22 cellular contexts compared by ENCODE assay signal in genomic region chr16:78567713-78568112, GRCh38.
DNase-seq lines count a peak whose midpoint lies in the region; TF ChIP-seq lines count a peak whose summit lies in the region.
"Had no signal": no experiment of that assay in that cellular context is flagged by ENCODE, and none has a peak within 500 bp of the region (broad histone marks: within the 10 kb centered on the region; RNA-seq: fewer than 3 reads in every experiment).

No MANE protein-coding gene starts in this region.

- H3K27me3 Mint-ChIP-seq in brain (peaks cover 3% of the 10 kb centered on the region), nephron progenitor cell (ENCODE audit: low read depth, poor library complexity) (peaks cover 10% of the 10 kb centered on the region), Calu3 (ENCODE audit: unreplicated experiment) (no peaks in the 10 kb centered on the region)
- H3K27me3 Mint-ChIP-seq: CD4-positive, alpha-beta T cell; CD8-positive, alpha-beta memory T cell had no signal

- CTCF ChIA-PET in Calu3 (lab: Charles Lee): no interaction called here

- no peak overlapping the region for H2BK15ac ChIP-seq in neuronal stem cell (ENCODE audit: low read length)

- H2BK12ac ChIP-seq in neuronal stem cell (ENCODE audit: low read length): no peak overlapping the region

- no peaks in the 10 kb centered on the region for H3K36me3 ChIP-seq in neuronal stem cell (replicated peaks in 1 of 2; ENCODE audit: control insufficient read depth in 2 of 2, insufficient read depth in 2 of 2, low read length in 2 of 2)
- H3K36me3 ChIP-seq: BE2C; BLaER1 treated with 17β-estradiol and CSF1 and Interleukin-3, amounts not matched to agents 10 nM and 100 nM had no signal

- no peak overlapping the region for H2AK5ac ChIP-seq in neuronal stem cell (ENCODE audit: low read depth, low read length)

- H3K4me3 Mint-ChIP-seq in brain (peak overlapping the region in 2 of 5 experiments; percentile 43 to 46), nephron progenitor cell (no peak overlapping the region), Calu3 (ENCODE audit: low read depth, unreplicated experiment) (no peak overlapping the region)
- H3K4me3 Mint-ChIP-seq: CD14-positive monocyte; CD4-positive, alpha-beta T cell; CD8-positive, alpha-beta memory T cell; GM23338; H9 had no signal

- H3K9me3 Mint-ChIP-seq in brain: peaks cover 4 to 14% (median 10%) of the 10 kb centered on the region in 5 experiments
- H3K9me3 Mint-ChIP-seq in nephron progenitor cell: peaks cover 16% of the 10 kb centered on the region
- H3K9me3 Mint-ChIP-seq in Calu3 (ENCODE audit: low read depth, unreplicated experiment): peaks cover 19% of the 10 kb centered on the region
- H3K9me3 Mint-ChIP-seq: CD4-positive, alpha-beta T cell; CD8-positive, alpha-beta memory T cell had no signal

- H3K4ac ChIP-seq in neuronal stem cell (ENCODE audit: low read length): no peak overlapping the region

- H3K4me1 Mint-ChIP-seq in brain (peaks cover 29% of the 10 kb centered on the region), nephron progenitor cell (peaks cover 5% of the 10 kb centered on the region), Calu3 (ENCODE audit: low read depth, unreplicated experiment) (no peaks in the 10 kb centered on the region)
- H3K4me1 Mint-ChIP-seq: GM23338 had no signal

- no peak overlapping the region for H4K8ac ChIP-seq in neuronal stem cell (ENCODE audit: low read depth, low read length)

- DNase-seq in NCI-H2171 (lab: John Stamatoyannopoulos, UW): peak; percentile 54
- DNase-seq in nephron progenitor cell: no peak
- no peak for DNase-seq in neuronal stem cell (ENCODE audit: low spot score)
- no peak for DNase-seq in Calu3
- no peak for DNase-seq in GM10266 (ENCODE audit: extremely low spot score)
- DNase-seq in NCI-H1105 (lab: John Stamatoyannopoulos, UW): no peak
- DNase-seq in GM19238 (ENCODE audit: insufficient read length, low spot score): no peak
- DNase-seq: 8988T; ACHN; AML-193; BE2C; CD4-positive, alpha-beta T cell; CD8-positive, alpha-beta memory T cell; DMS53; DMS79 treated with DMSO at 0.1 percent for 48 hours; GF-D8; H9 had no signal

- BruUV-seq in Calu3 (replicated peaks; lab: Mats Ljungman, UMichigan): no TSS peak

- H3K4me1 ChIP-seq in neuronal stem cell (ENCODE audit: control insufficient read depth in 2 of 2, insufficient read depth in 1 of 2, low read depth in 1 of 2, low read length in 2 of 2): peaks cover 2 to 4% of the 10 kb centered on the region in 2 donors
- H3K4me1 ChIP-seq: A549, BE2C had no signal

- no peak overlapping the region for H3K23ac ChIP-seq in neuronal stem cell (ENCODE audit: low read depth, low read length, poor library complexity)

- H2BK120ac ChIP-seq in neuronal stem cell (ENCODE audit: low read depth, low read length): no peak overlapping the region

- no peak overlapping the region for H4K91ac ChIP-seq in neuronal stem cell (ENCODE audit: low read depth, low read length, poor library complexity)

- no peak overlapping the region for H3K27ac ChIP-seq in neuronal stem cell (replicated peaks; ENCODE audit: low read length)
- H3K27ac ChIP-seq: A549; BLaER1 treated with 17β-estradiol and CSF1 and Interleukin-3, amounts not matched to agents 10 nM and 100 nM had no signal

- H2AFZ ChIP-seq in neuronal stem cell (ENCODE audit: low read length): peak overlapping the region; percentile 37
- H2AFZ ChIP-seq: GM23338 had no signal

- intact Hi-C loops in Calu3 (cut with micrococcal nuclease; ENCODE audit: unreplicated experiment): no loop called here

- peak overlapping the region in 3 of 5 experiments; percentile 6 to 92 (median 49) for H3K27ac Mint-ChIP-seq in brain
- H3K27ac Mint-ChIP-seq in nephron progenitor cell: peak overlapping the region; percentile 48
- no peak overlapping the region for H3K27ac Mint-ChIP-seq in Calu3 (ENCODE audit: unreplicated experiment)
- H3K27ac Mint-ChIP-seq: CD14-positive monocyte; CD4-positive, alpha-beta T cell; CD8-positive, alpha-beta memory T cell; GM23338; H9 had no signal

- H3K27me3 ChIP-seq in neuronal stem cell (ENCODE audit: control insufficient read depth in 3 of 3, insufficient read depth in 3 of 3, low read depth in 1 of 3, low read length in 3 of 3): no peaks in the 10 kb centered on the region
- H3K27me3 ChIP-seq: BE2C; BLaER1 treated with 17β-estradiol and CSF1 and Interleukin-3, amounts not matched to agents 10 nM and 100 nM had no signal

- H3K14ac ChIP-seq in neuronal stem cell (ENCODE audit: low read length): no peak overlapping the region

- no peak overlapping the region for H2BK5ac ChIP-seq in neuronal stem cell (ENCODE audit: low read length)

- H3K9me3 ChIP-seq in neuronal stem cell (replicated peaks in 1 of 2; ENCODE audit: control insufficient read depth in 2 of 2, insufficient read depth in 1 of 2, low read depth in 1 of 2, low read length in 2 of 2): peaks cover 0 to 9% of the 10 kb centered on the region in 2 donors
- H3K9me3 ChIP-seq: A549, BE2C had no signal

- H3K18ac ChIP-seq in neuronal stem cell (ENCODE audit: low read length): peak overlapping the region; percentile 31

- TF ChIP-seq CTCF in brain (conservative IDR thresholded peaks at IDR 0.05) (no peak), nephron progenitor cell (IDR thresholded peaks at IDR 0.05) (no peak), Calu3 (IDR thresholded peaks at IDR 0.05; ENCODE audit: unreplicated experiment) (no peak), GM10266 (IDR thresholded peaks at IDR 0.05; ENCODE audit: control insufficient read depth, insufficient read depth, low read depth, missing control alignments) (no peak)

- no peaks in the 10 kb centered on the region for H3K79me1 ChIP-seq in neuronal stem cell (ENCODE audit: low read depth, low read length)

- peaks cover 4% of the 10 kb centered on the region for H3K36me3 Mint-ChIP-seq in brain
- H3K36me3 Mint-ChIP-seq in nephron progenitor cell (ENCODE audit: low read depth): peaks cover 13% of the 10 kb centered on the region
- H3K36me3 Mint-ChIP-seq in Calu3 (ENCODE audit: insufficient read depth, unreplicated experiment): no peaks in the 10 kb centered on the region
- H3K36me3 Mint-ChIP-seq: CD14-positive monocyte had no signal

- no peak overlapping the region for H3K9ac ChIP-seq in neuronal stem cell (ENCODE audit: low read depth, low read length, poor library complexity)
- H3K9ac ChIP-seq: BLaER1 treated with 17β-estradiol and CSF1 and Interleukin-3, amounts not matched to agents 10 nM and 100 nM had no signal

- no peak overlapping the region for H3K4me2 ChIP-seq in neuronal stem cell (ENCODE audit: insufficient read depth, low read length, poor library complexity, severe bottlenecking)
- H3K4me2 ChIP-seq: A549; BLaER1 treated with 17β-estradiol and CSF1 and Interleukin-3, amounts not matched to agents 10 nM and 100 nM; GM23338 had no signal

- H3K4me3 ChIP-seq in neuronal stem cell (ENCODE audit: low read length in 2 of 2): no peak overlapping the region
- H3K4me3 ChIP-seq: A549; BLaER1 treated with 17β-estradiol and CSF1 and Interleukin-3, amounts not matched to agents 10 nM and 100 nM; GM23338 had no signal

- no CpG with 5 or more reads among the region's 19 CpGs for WGBS in neuronal stem cell (ENCODE audit: extremely low coverage in 2 of 2, insufficient read length in 2 of 2, insufficient replicate concordance in 1 of 2), 2 donors
